ENCODE assay signal across 17 cellular contexts in the genomic region with DNA sequence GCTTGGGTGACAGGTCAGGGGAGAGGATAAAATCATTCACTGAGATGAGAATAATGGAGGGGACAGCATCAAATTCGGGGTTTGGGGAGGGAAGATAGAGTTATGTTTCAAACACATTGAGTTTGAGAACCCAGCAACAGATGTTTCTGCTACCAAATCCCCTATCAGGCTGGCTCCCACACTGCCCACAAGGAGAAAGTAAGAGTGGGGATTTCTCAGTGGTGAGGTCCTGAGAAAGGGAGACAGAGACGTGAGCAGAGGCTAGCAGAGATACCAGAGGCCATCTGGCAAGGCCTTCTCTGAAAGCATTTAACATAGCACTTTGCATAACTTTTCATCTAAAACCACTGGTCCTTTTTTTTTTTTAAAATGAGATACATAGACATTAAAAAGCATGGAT. TPM values are rescaled to one million over a fixed set of nuclear protein-coding genes. Genes with fewer than 3 reads are reported as not detected.
DNase-seq lines count a peak whose midpoint lies in the region; ATAC-seq and TF ChIP-seq lines count a peak whose summit lies in the region.
"Had no signal": no experiment of that assay in that cellular context is flagged by ENCODE, and none has a peak within 500 bp of the region (broad histone marks: within the 10 kb centered on the region; RNA-seq: fewer than 3 reads in every experiment).

No MANE protein-coding gene starts in this region.

- CTCF ChIA-PET in HEK293 (lab: Yijun Ruan, JAX) = interaction anchor here (1.0 to 1.5 kb wide), 2 partner anchors 9 to 11 kb away, joined by 3 read pairs; no protein-coding TSS in a partner anchor

- no peaks in the 10 kb centered on the region for H3K9me3 ChIP-seq in CD4-positive, CD25-positive, alpha-beta regulatory T cell (ENCODE audit: control insufficient read depth in 2 of 2, low read length in 2 of 2)
- no peaks in the 10 kb centered on the region for H3K9me3 ChIP-seq in HEK293 (ENCODE audit: control insufficient read depth, insufficient read depth, low read depth, low read length)
- H3K9me3 ChIP-seq: BLaER1 had no signal

- peak overlapping the region in 2 of 3 donors; percentile 0 to 26 for H3K27ac Mint-ChIP-seq in CD4-positive, CD25-positive, alpha-beta regulatory T cell
- H3K27ac Mint-ChIP-seq: CD8-positive, alpha-beta memory T cell; GM23338 had no signal

- no peak overlapping the region for H3K4me3 ChIP-seq in CD4-positive, CD25-positive, alpha-beta regulatory T cell (ENCODE audit: low read depth, low read length)
- no peak overlapping the region for H3K4me3 ChIP-seq in HEK293 (ENCODE audit: low read depth, low read length)
- H3K4me3 ChIP-seq: BLaER1, GM23338, SK-N-MC had no signal

- H3K36me3 Mint-ChIP-seq in CD4-positive, CD25-positive, alpha-beta regulatory T cell = peaks cover 4% of the 10 kb centered on the region
- H3K36me3 Mint-ChIP-seq: CD8-positive, alpha-beta memory T cell had no signal

- no peak overlapping the region for H3K27ac ChIP-seq in CD4-positive, CD25-positive, alpha-beta regulatory T cell (ENCODE audit: insufficient read depth, low read length, poor library complexity, severe bottlenecking)
- no peak overlapping the region for H3K27ac ChIP-seq in HEK293 (ENCODE audit: extremely low read depth, low read depth, low read length)
- H3K27ac ChIP-seq: BLaER1, SK-N-MC had no signal

- H3K4me3 Mint-ChIP-seq in CD4-positive, CD25-positive, alpha-beta regulatory T cell = no peak overlapping the region
- H3K4me3 Mint-ChIP-seq: CD8-positive, alpha-beta memory T cell; GM23338 had no signal

- H3K4me1 Mint-ChIP-seq in CD4-positive, CD25-positive, alpha-beta regulatory T cell = peaks cover 0 to 14% (median 8%) of the 10 kb centered on the region in 4 donors

- peaks cover 17% of the 10 kb centered on the region for H3K27me3 ChIP-seq in CD4-positive, CD25-positive, alpha-beta regulatory T cell (ENCODE audit: control insufficient read depth, insufficient read depth, low read length)
- H3K27me3 ChIP-seq: BLaER1 had no signal

- ATAC-seq in CD4-positive, CD25-positive, alpha-beta regulatory T cell (ENCODE audit: low read depth in 2 of 2) = no peak
- ATAC-seq: GM23338, HCT116, Panc1 had no signal

- DNase-seq in CD4-positive, CD25-positive, alpha-beta regulatory T cell = no peak
- DNase-seq in NCI-H526 treated with DMSO at 0.1 percent for 48 hours (lab: John Stamatoyannopoulos, UW) = peak; percentile 11
- DNase-seq in left kidney (ENCODE audit: low read depth, low spot score) = peak; percentile 25
- no peak for DNase-seq in NCI-H2081 (lab: John Stamatoyannopoulos, UW)
- no peak for DNase-seq in stimulated activated CD4-positive, alpha-beta T cell treated with anti-CD3 and anti-CD28 coated beads, Interleukin-1b, Interleukin-23, amount 100 ng/mL, for 48 hours
- no peak for DNase-seq in glomerular visceral epithelial cell (ENCODE audit: extremely low spot score)
- DNase-seq in EL = no peak
- DNase-seq: CD8-positive, alpha-beta memory T cell; Kasumi-1; NCI-H187 treated with DMSO at 0.1 percent for 48 hours; NCI-H748 treated with DMSO at 0.1 percent for 48 hours had no signal

- no peak for TF ChIP-seq CTCF in HEK293 (tag by site-specific recombination; IDR thresholded peaks at IDR 0.05)

- peaks cover 32% of the 10 kb centered on the region for H3K27me3 Mint-ChIP-seq in CD4-positive, CD25-positive, alpha-beta regulatory T cell

- H3K9me3 Mint-ChIP-seq in CD4-positive, CD25-positive, alpha-beta regulatory T cell = no peaks in the 10 kb centered on the region
- H3K9me3 Mint-ChIP-seq: CD8-positive, alpha-beta memory T cell; GM23338 had no signal

- no peaks in the 10 kb centered on the region for H3K36me3 ChIP-seq in CD4-positive, CD25-positive, alpha-beta regulatory T cell (ENCODE audit: control insufficient read depth, insufficient read depth, low read length)
- H3K36me3 ChIP-seq in HEK293 (ENCODE audit: control insufficient read depth in 2 of 2, insufficient read depth in 1 of 2, low read length in 2 of 2) = no peaks in the 10 kb centered on the region
- H3K36me3 ChIP-seq: BLaER1 had no signal

- POLR2A ChIA-PET in HEK293 (lab: Yijun Ruan, JAX) = no interaction called here

- H3K4me1 ChIP-seq in CD4-positive, CD25-positive, alpha-beta regulatory T cell (ENCODE audit: control insufficient read depth, insufficient read depth, low read length, poor library complexity, severe bottlenecking) = no peaks in the 10 kb centered on the region
- peaks cover 6% of the 10 kb centered on the region; the same call in 1 of the 2 replicates for H3K4me1 ChIP-seq in HEK293 (ENCODE audit: control insufficient read depth, insufficient read depth, low read length)

TF ChIP-seq in HEK293, 187 proteins besides CTCF, POLR2A, EP300 and RAD21:
- no peak for TF ChIP-seq ZBTB21 (tag by site-specific recombination; IDR thresholded peaks at IDR 0.05)
- peak; percentile 65 for TF ChIP-seq SCRT2 (tag by site-specific recombination; IDR thresholded peaks at IDR 0.05)

RNA-seq across cellular contexts. Expression of a gene that starts 7.9 kb away (rescaled TPM):
- total RNA-seq in CD4-positive, CD25-positive, alpha-beta regulatory T cell = 23.2 TPM
- 10 to 100 TPM; 10.3 to 11.8 (median 10.6) TPM for polyA plus RNA-seq in CD4-positive, CD25-positive, alpha-beta regulatory T cell

Comparison
In these comparisons a context has a peak if more than half of its experiments do, and no peak if none do; other contexts are left out.
1. DNase-seq: peak in NCI-H526 treated with DMSO at 0.1 percent for 48 hours (single experiment) and left kidney (single experiment); none in CD4-positive, CD25-positive, alpha-beta regulatory T cell (0 of 3), NCI-H2081 (0 of 2), stimulated activated CD4-positive, alpha-beta T cell treated with anti-CD3 and anti-CD28 coated beads, Interleukin-1b, Interleukin-23, amount 100 ng/mL, for 48 hours (single experiment), glomerular visceral epithelial cell (single experiment) and EL (single experiment).